16 cellular contexts compared by ENCODE assay signal in genomic region chr2:98511981-98512380, GRCh38.
"Had no signal": no experiment of that assay in that cellular context is flagged by ENCODE, and none has a peak within 500 bp of the region (broad histone marks: within the 10 kb centered on the region; RNA-seq: fewer than 3 reads in every experiment).

No MANE protein-coding gene starts in this region.

- H3K27ac ChIP-seq: parathyroid adenoma had no signal

- H3K4me3 Mint-ChIP-seq: activated CD8-positive, alpha-beta memory T cell treated with anti-CD3 and anti-CD28 coated beads, Interleukin-2, amount 10 ng/mL, durations not matched to agents 7 days and 5 days; activated naive CD8-positive, alpha-beta T cell treated with anti-CD3 and anti-CD28 coated beads, Interleukin-2, amount 50 U/mL, for 24 hours; brain had no signal

- H3K9me3 Mint-ChIP-seq: activated naive CD8-positive, alpha-beta T cell treated with anti-CD3 and anti-CD28 coated beads, Interleukin-2, amount 50 U/mL, for 24 hours; activated T-helper 2 cell treated with anti-CD3 and anti-CD28 coated beads, Interferon-gamma antibody, Interleukin-2, Interleukin-4, amounts not matched to agents 10 μg/mL and 5 μg/mL and 100 μg/mL, durations not matched to agents 14 hours and 24 hours and 36 hours; brain had no signal

- DNase-seq: activated CD8-positive, alpha-beta memory T cell treated with anti-CD3 and anti-CD28 coated beads, Interleukin-2, amount 10 ng/mL, durations not matched to agents 7 days and 5 days; activated naive CD4-positive, alpha-beta T cell treated with Interleukin-2 at 50 U/mL for 16 hours; activated naive CD8-positive, alpha-beta T cell treated with anti-CD3 and anti-CD28 coated beads, Interleukin-2, amount 50 U/mL, for 24 hours; activated T-cell treated with anti-CD3 and anti-CD28 coated beads, Interleukin-2, amount 50 U/mL, for 1 hour; anterior cingulate cortex; caudate nucleus; left ventricle myocardium superior; stimulated activated CD4-positive, alpha-beta T cell treated with anti-CD3 and anti-CD28 coated beads, Interleukin-4, amount 100 ng/mL, for 4 hours; stimulated activated naive CD4-positive, alpha-beta T cell had no signal

- H3K27ac Mint-ChIP-seq: activated CD8-positive, alpha-beta memory T cell treated with anti-CD3 and anti-CD28 coated beads, Interleukin-2, amount 10 ng/mL, durations not matched to agents 7 days and 5 days; activated naive CD8-positive, alpha-beta T cell treated with anti-CD3 and anti-CD28 coated beads, Interleukin-2, amount 50 U/mL, for 24 hours; activated T-helper 2 cell treated with anti-CD3 and anti-CD28 coated beads, Interferon-gamma antibody, Interleukin-2, Interleukin-4, amounts not matched to agents 10 μg/mL and 5 μg/mL and 100 μg/mL, durations not matched to agents 14 hours and 24 hours and 36 hours; brain had no signal

- H3K27me3 Mint-ChIP-seq: activated CD8-positive, alpha-beta memory T cell treated with anti-CD3 and anti-CD28 coated beads, Interleukin-2, amount 10 ng/mL, durations not matched to agents 7 days and 5 days; activated naive CD8-positive, alpha-beta T cell treated with anti-CD3 and anti-CD28 coated beads, Interleukin-2, amount 50 U/mL, for 24 hours; brain had no signal

- ATAC-seq: activated CD4-positive, CD25-positive, alpha-beta regulatory T cell treated with anti-CD3 and anti-CD28 coated beads, Interleukin-2, amount 50 U/mL, for 24 hours; activated CD8-positive, alpha-beta memory T cell treated with anti-CD3 and anti-CD28 coated beads, Interleukin-2, amount 10 ng/mL, durations not matched to agents 7 days and 5 days; activated naive CD8-positive, alpha-beta T cell treated with anti-CD3 and anti-CD28 coated beads, Interleukin-2, amount 50 U/mL, for 24 hours; esophagus mucosa; left ventricle myocardium superior; sciatic nerve; SK-N-SH treated with all-trans-retinoic acid at 6 μM for 48 hours had no signal
